26 cellular contexts compared by ENCODE assay signal in genomic region chr2:19125876-19126275, GRCh38.
"Had no signal": no experiment of that assay in that cellular context is flagged by ENCODE, and none has a peak within 500 bp of the region (broad histone marks: within the 10 kb centered on the region; RNA-seq: fewer than 3 reads in every experiment).

No MANE protein-coding gene starts in this region.

- H3K27me3 Mint-ChIP-seq: dendritic cell treated with granulocyte-macrophage colony-stimulating factor and Interleukin-4, amounts not matched to agents 40 ng/mL and 50 ng/mL, for 4 days; stimulated activated naive CD8-positive, alpha-beta T cell treated with anti-CD3 and anti-CD28 coated beads, Interleukin-15, amount 100 ng/mL, for 72 hours had no signal

- H3K36me3 Mint-ChIP-seq: immature natural killer cell, natural killer cell had no signal

- H3K4me1 Mint-ChIP-seq: immature natural killer cell, natural killer cell had no signal

- DNase-seq: cerebellar nuclear complex; effector memory CD4-positive, alpha-beta T cell; foreskin keratinocyte; heart left ventricle; hypothalamus; immature natural killer cell; islet precursor cell; natural killer cell; pancreas; retina; right lobe of liver; small intestine; stimulated activated CD4-positive, alpha-beta T cell treated with anti-CD3 and anti-CD28 coated beads, Interleukin-12 subunit alpha, Interleukin-12 subunit beta, amount 100 ng/mL, for 4 hours; stimulated activated CD4-positive, alpha-beta T cell treated with anti-CD3 and anti-CD28 coated beads, Interleukin-1b, Interleukin-23, amount 100 ng/mL, for 48 hours; stimulated activated CD4-positive, alpha-beta T cell treated with anti-CD3 and anti-CD28 coated beads, Interleukin-4, amount 100 ng/mL, for 1 hour; stimulated activated CD8-positive, alpha-beta memory T cell treated with anti-CD3 and anti-CD28 coated beads, Interleukin-4, amount 100 ng/mL, for 48 hours; stimulated activated naive CD4-positive, alpha-beta T cell; stimulated activated naive CD8-positive, alpha-beta T cell treated with anti-CD3 and anti-CD28 coated beads, Interleukin-15, amount 100 ng/mL, for 72 hours; transverse colon had no signal

- H3K4me3 Mint-ChIP-seq: dendritic cell treated with granulocyte-macrophage colony-stimulating factor and Interleukin-4, amounts not matched to agents 40 ng/mL and 50 ng/mL, for 4 days; immature natural killer cell; natural killer cell; neural crest cell; stimulated activated naive CD8-positive, alpha-beta T cell treated with anti-CD3 and anti-CD28 coated beads, Interleukin-15, amount 100 ng/mL, for 72 hours had no signal

- H3K27ac ChIP-seq: esophagus muscularis mucosa, foreskin keratinocyte, gastroesophageal sphincter, heart left ventricle, neutrophil, pancreas, right lobe of liver, suprapubic skin, transverse colon, vagina had no signal

- H3K9me3 Mint-ChIP-seq: dendritic cell treated with granulocyte-macrophage colony-stimulating factor and Interleukin-4, amounts not matched to agents 40 ng/mL and 50 ng/mL, for 4 days; neural crest cell; stimulated activated naive CD8-positive, alpha-beta T cell treated with anti-CD3 and anti-CD28 coated beads, Interleukin-15, amount 100 ng/mL, for 72 hours had no signal

- H3K27ac Mint-ChIP-seq: dendritic cell treated with granulocyte-macrophage colony-stimulating factor and Interleukin-4, amounts not matched to agents 40 ng/mL and 50 ng/mL, for 4 days; immature natural killer cell; natural killer cell; stimulated activated naive CD8-positive, alpha-beta T cell treated with anti-CD3 and anti-CD28 coated beads, Interleukin-15, amount 100 ng/mL, for 72 hours had no signal
